Comparison of ENCODE assay signal across 11 cellular contexts in genomic region chr2:129233166-129233565, GRCh38.
"Had no signal": no experiment of that assay in that cellular context is flagged by ENCODE, and none has a peak within 500 bp of the region (broad histone marks: within the 10 kb centered on the region; RNA-seq: fewer than 3 reads in every experiment).

No MANE protein-coding gene starts in this region.

- DNase-seq: effector CD4-positive, alpha-beta T cell; endodermal cell; erythroblast; foreskin melanocyte; heart left ventricle; kidney glomerular epithelial cell; mucosa of descending colon; natural killer cell; sigmoid colon; stimulated activated naive CD4-positive, alpha-beta T cell; stomach had no signal

- ATAC-seq: natural killer cell had no signal
